Comparison of ENCODE assay signal across 21 cellular contexts in the genomic region with DNA sequence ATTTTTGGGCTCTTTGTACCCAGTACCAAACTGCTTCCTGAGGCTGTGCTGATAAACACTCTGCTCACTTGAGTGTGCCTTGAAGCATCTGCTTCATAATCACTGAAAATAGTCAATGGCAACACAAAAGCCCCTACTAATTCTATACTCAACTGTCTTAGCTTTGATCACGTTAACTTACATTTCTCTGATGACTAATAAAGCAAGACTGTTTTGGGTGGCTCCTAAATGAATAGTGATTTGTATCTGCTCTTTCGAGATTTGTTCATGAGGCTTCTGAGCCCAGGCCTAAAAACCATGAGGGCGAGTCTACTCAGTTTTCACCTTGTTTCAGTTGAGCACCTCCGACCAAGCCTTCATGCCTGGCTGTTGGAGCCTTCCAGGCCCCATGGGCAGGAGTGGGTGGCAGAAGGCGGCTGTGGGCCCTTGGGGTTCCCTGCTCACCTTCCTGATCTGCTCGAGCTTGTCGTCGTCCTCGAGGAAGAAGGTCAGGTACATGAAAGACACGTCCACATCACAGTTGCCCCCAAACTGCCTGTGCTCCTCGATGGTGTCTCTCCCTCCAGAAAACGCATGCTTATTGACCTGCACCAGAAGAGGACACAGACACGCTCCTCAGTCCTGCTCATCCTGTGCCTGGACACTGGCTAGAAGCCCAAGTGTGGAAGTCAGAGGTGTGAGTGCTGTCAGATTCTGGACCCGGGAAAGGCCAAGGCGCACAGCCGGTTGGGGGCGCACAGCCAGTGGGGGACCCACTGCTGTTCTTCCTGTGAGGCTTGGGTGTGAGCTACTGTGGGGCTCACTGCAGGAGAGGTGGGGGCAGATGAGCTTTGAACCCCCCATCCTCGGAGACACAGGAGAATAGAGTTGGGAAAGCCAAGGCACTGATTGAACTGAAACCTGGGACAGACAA. TPM values are rescaled to one million over a fixed set of nuclear protein-coding genes. Genes with fewer than 3 reads are reported as not detected.
DNase-seq lines count a peak whose midpoint lies in the region; ATAC-seq, FAIRE-seq and TF ChIP-seq lines count a peak whose summit lies in the region.
"Had no signal": no experiment of that assay in that cellular context is flagged by ENCODE, and none has a peak within 500 bp of the region (broad histone marks: within the 10 kb centered on the region; RNA-seq: fewer than 3 reads in every experiment).

No MANE protein-coding gene starts in this region.

- no peak for TF ChIP-seq CTCF in A549 (IDR thresholded peaks at IDR 0.05)
- no peak for TF ChIP-seq CTCF in lower lobe of right lung (IDR thresholded peaks at IDR 0.05)

- POLR2A ChIA-PET in A549 (lab: Yijun Ruan, JAX) = interaction anchor here (0.5 kb wide), 1 partner anchor 24 kb away, joined by 7 read pairs; no protein-coding TSS in a partner anchor

- H3K27me3 ChIP-seq in lower lobe of right lung (ENCODE audit: low read depth) = no peaks in the 10 kb centered on the region
- H3K27me3 ChIP-seq: BLaER1, body of pancreas had no signal

- H3K27ac ChIP-seq in A549 (no peak overlapping the region), lower lobe of right lung (no peak overlapping the region)
- H3K27ac ChIP-seq: BLaER1, body of pancreas had no signal

- no peak for TF ChIP-seq RAD21 in A549 (conservative IDR thresholded peaks at IDR 0.05 in 1 of 2, IDR thresholded peaks at IDR 0.05 in 1 of 2)

- peaks cover 11% of the 10 kb centered on the region for H3K4me1 ChIP-seq in A549
- H3K4me1 ChIP-seq in lower lobe of right lung = peaks cover 16% of the 10 kb centered on the region

- H3K4me3 ChIP-seq in A549 = no peak overlapping the region
- H3K4me3 ChIP-seq in lower lobe of right lung = no peak overlapping the region
- H3K4me3 ChIP-seq: BLaER1, body of pancreas had no signal

- intact Hi-C loops in lower lobe of right lung (cut with DNase I) = no loop called here

- H3K9me3 ChIP-seq in A549 (no peaks in the 10 kb centered on the region), lower lobe of right lung (no peaks in the 10 kb centered on the region)
- H3K9me3 ChIP-seq: BLaER1, body of pancreas had no signal

- 94% methylated on average over 16 of the region's 18 CpGs for WGBS in A549 (ENCODE audit: missing lambda C conversion rate)

- TF ChIP-seq POLR2A in A549 (IDR thresholded peaks at IDR 0.05; ENCODE audit: low read length) (no peak), GM12891 (IDR thresholded peaks at IDR 0.05; ENCODE audit: low read depth, low read length) (no peak)

- CTCF ChIA-PET in A549 (lab: Yijun Ruan, JAX) = interaction anchor here (1.1 kb wide), 1 partner anchor 51 kb away, joined by 3 read pairs; no protein-coding TSS in a partner anchor

- no peak for TF ChIP-seq EP300 in A549 (IDR thresholded peaks at IDR 0.05)

- H3K4me2 ChIP-seq in A549 = no peak overlapping the region
- H3K4me2 ChIP-seq: BLaER1 had no signal

- DNase-seq in A549 (ENCODE audit: low read depth in 1 of 2, low spot score in 1 of 2) (no peak), GM12891 (ENCODE audit: insufficient read length, low spot score) (no peak), lower lobe of right lung (peak; percentile 20), NCI-H524 (lab: John Stamatoyannopoulos, UW) (no peak), inferior parietal cortex (ENCODE audit: extremely low spot score) (no peak), NCI-H510A (lab: John Stamatoyannopoulos, UW) (no peak)
- DNase-seq: effector CD8-positive, alpha-beta T cell; foreskin fibroblast; NCI-H1105; NCI-H446 treated with DMSO at 0.1 percent for 48 hours; RPMI8226; stimulated activated CD4-positive, alpha-beta T cell treated with anti-CD3 and anti-CD28 coated beads, Interleukin-2, amount 100 ng/mL, for 48 hours; T-helper 9 cell had no signal

- peaks cover 77% of the 10 kb centered on the region for H3K36me3 ChIP-seq in lower lobe of right lung

- peak; percentile 70 for FAIRE-seq in A549 (lab: Jason Lieb, UNC)
- FAIRE-seq in GM12891 (lab: Jason Lieb, UNC) = no peak
- FAIRE-seq: keratinocyte had no signal

- ATAC-seq in A549 (no peak), HG03520 (IDR thresholded peaks at IDR 0.05; ENCODE audit: unreplicated experiment) (peak; percentile 27), lower lobe of right lung (no peak), GM18909 (IDR thresholded peaks at IDR 0.05; ENCODE audit: poor library complexity, unreplicated experiment) (no peak)
- ATAC-seq: body of pancreas had no signal

TF ChIP-seq in A549, 52 proteins besides CTCF, POLR2A, EP300 and RAD21:
- TF ChIP-seq MAFK (IDR thresholded peaks at IDR 0.05; ENCODE audit: partially characterized antibody) (no peak), CEBPB (IDR thresholded peaks at IDR 0.05) (no peak)
TF ChIP-seq in A549: peak in this region for 0.

TF ChIP-seq in GM12891, 5 proteins besides CTCF, POLR2A, EP300 and RAD21:
- 0 out of 2 replicates have a peak, but pooled peaks have one; percentile 13 for TF ChIP-seq POU2F2 (IDR thresholded peaks at IDR 0.05; ENCODE audit: low read depth, low read length)
- no peak for TF ChIP-seq POLR2AphosphoS5 (IDR thresholded peaks at IDR 0.05; ENCODE audit: low read depth, low read length)

RNA-seq across cellular contexts. Expression of a gene that starts 13.7 kb away (rescaled TPM):
- polyA plus RNA-seq in A549 (2011; rRNA removed) (not detected in 2 replicates), A549 (2017; fragmentation: RNase III; extraction: RNeasy Plus Mini Kit Qiagen cat#74134 plus additional on column Dnase treatment) (not detected in 3 replicates)
- polyA plus RNA-seq in A549 (2012; cell fraction: cytosol; rRNA removed) = not detected in 2 replicates
- 0.06 TPM in 2 replicates for polyA plus RNA-seq in A549 (2012; cell fraction: nucleus; rRNA removed)
- not detected in 2 replicates for polyA minus RNA-seq in A549 (2011; rRNA and poly(A)+ RNA removed)
- not detected for polyA plus RNA-seq in GM12891 (2012; ENCODE audit: low read depth, missing spikeins)
- total RNA-seq in lower lobe of right lung = not detected
- total RNA-seq: body of pancreas, Daoy, pulmonary artery endothelial cell had no signal
- polyA plus RNA-seq: IgD-negative memory B cell, keratinocyte had no signal

RNA-seq across cellular contexts. Expression of a gene that starts 30.6 kb away (rescaled TPM):
- polyA plus RNA-seq in A549 (2011; rRNA removed) = 6.3 and 6.6 TPM in 2 replicates
- polyA plus RNA-seq in A549 (2012; cell fraction: cytosol; rRNA removed) = 10.4 and 15.5 TPM in 2 replicates
- 47.7 and 76.9 TPM in 2 replicates for polyA plus RNA-seq in A549 (2012; cell fraction: nucleus; rRNA removed)
- polyA plus RNA-seq in A549 (2017; fragmentation: RNase III; extraction: RNeasy Plus Mini Kit Qiagen cat#74134 plus additional on column Dnase treatment) = 11.2 to 15.4 TPM (median 15.1 TPM) in 3 replicates
- polyA minus RNA-seq in A549 (2011; rRNA and poly(A)+ RNA removed) = 6.0 and 6.2 TPM in 2 replicates
- 3.8 TPM for polyA plus RNA-seq in GM12891 (2012; ENCODE audit: low read depth, missing spikeins)
- total RNA-seq in lower lobe of right lung = 76.0 TPM

RNA-seq across cellular contexts. Expression of a gene that starts 39.4 kb away (rescaled TPM):
- polyA plus RNA-seq in A549 (2011; rRNA removed) (7.8 and 8.9 TPM in 2 replicates), A549 (2017; fragmentation: RNase III; extraction: RNeasy Plus Mini Kit Qiagen cat#74134 plus additional on column Dnase treatment) (6.2 to 7.0 TPM (median 6.8 TPM) in 3 replicates)
- 8.0 and 9.7 TPM in 2 replicates for polyA plus RNA-seq in A549 (2012; cell fraction: cytosol; rRNA removed)
- 13.9 and 17.7 TPM in 2 replicates for polyA plus RNA-seq in A549 (2012; cell fraction: nucleus; rRNA removed)
- 10.3 and 11.0 TPM in 2 replicates for polyA minus RNA-seq in A549 (2011; rRNA and poly(A)+ RNA removed)
- polyA plus RNA-seq in GM12891 (2012; ENCODE audit: low read depth, missing spikeins) = 3.7 TPM
- total RNA-seq in lower lobe of right lung = 8.3 TPM
